8 cellular contexts compared by ENCODE assay signal in the genomic region with DNA sequence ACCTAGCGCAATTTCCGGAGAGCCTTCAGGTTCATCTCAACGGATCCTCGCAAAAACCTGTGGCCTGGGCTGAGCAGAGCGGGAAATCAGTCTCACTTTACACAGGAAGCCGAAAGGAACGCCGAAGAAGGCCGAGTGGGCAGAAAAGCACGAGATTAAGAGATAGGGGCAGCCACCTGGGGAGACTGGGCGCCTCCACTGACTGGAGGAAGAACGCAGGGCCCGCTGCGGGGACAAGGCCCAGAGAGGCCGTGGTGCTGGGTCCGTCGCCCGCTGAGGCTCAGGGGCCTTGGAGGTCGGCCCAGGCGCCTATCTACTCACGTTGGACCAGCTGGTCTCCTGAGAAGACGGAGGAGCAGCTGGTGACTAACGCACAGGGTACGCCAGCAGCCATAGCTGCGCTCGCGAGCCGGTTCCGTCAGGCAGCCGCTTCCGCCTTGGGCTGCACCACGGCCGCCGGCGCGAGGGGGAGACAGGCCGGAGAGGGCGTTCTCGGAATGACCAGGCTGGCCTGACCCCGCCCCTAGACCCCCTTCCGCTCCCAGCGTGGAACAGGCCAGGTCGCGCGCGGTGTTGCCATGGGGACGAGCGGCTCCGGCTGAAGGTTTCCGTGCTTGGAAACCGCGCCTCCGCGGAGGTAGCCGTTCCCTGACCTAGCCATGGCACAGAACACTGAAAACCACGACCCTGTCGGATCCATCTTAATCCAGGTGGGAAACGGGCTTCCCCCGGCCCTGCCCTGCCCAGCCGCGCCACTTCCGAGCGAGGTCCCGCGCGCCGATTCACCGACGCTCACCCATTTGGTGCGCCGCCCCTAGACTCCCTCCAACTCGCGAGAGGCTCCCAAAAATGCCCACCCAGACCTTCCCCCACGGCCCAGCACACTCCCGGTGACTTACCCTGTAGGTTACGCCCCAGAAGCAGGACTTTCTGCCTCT. TPM values are rescaled to one million over a fixed set of nuclear protein-coding genes. Genes with fewer than 3 reads are reported as not detected.
A peak's percentile ranks its signal among the peaks of the same experiment; 100 is the strongest.
DNase-seq lines count a peak whose midpoint lies in the region; ATAC-seq and TF ChIP-seq lines count a peak whose summit lies in the region.

A gene with protein sequence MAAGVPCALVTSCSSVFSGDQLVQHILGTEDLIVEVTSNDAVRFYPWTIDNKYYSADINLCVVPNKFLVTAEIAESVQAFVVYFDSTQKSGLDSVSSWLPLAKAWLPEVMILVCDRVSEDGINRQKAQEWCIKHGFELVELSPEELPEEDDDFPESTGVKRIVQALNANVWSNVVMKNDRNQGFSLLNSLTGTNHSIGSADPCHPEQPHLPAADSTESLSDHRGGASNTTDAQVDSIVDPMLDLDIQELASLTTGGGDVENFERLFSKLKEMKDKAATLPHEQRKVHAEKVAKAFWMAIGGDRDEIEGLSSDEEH (minus strand): TSS at position 424 of the 938 bp plus-strand sequence. CDS start 30 bp downstream, at position 394.
A gene (plus strand): TSS at position 549 of the 938 bp plus-strand sequence. CDS start 111 bp downstream, at position 660.

- no peaks in the 10 kb centered on the region for H3K36me3 ChIP-seq in liver (ENCODE audit: control insufficient read depth in 4 of 4, insufficient read depth in 3 of 4, low read depth in 1 of 4, low read length in 3 of 4)

- DNase-seq in CD1c-positive myeloid dendritic cell (ENCODE audit: extremely low spot score) (peak; percentile 98), NCI-H748 treated with DMSO at 0.1 percent for 48 hours (lab: John Stamatoyannopoulos, UW) (peak; percentile 83), dermis microvascular lymphatic vessel endothelial cell (ENCODE audit: low read depth in 2 of 2) (peak; percentile 86 to 97)
- DNase-seq in activated CD4-positive, alpha-beta T cell treated with anti-CD3 and anti-CD28 coated beads, Interleukin-2, amount 50 U/mL, for 48 hours, result peak; percentile 99
- DNase-seq in stimulated activated CD4-positive, alpha-beta T cell treated with anti-CD3 and anti-CD28 coated beads, Interleukin-4, amount 100 ng/mL, for 1 hour, result peak; percentile 95

- H3K27me3 ChIP-seq in liver (ENCODE audit: control insufficient read depth in 4 of 4, insufficient read depth in 4 of 4, low read length in 3 of 4), result no peaks in the 10 kb centered on the region

- peak within 1 kb of the TSS; percentile 79 to 100 (median 92) for H3K4me3 ChIP-seq in liver (ENCODE audit: low read depth in 1 of 3, low read length in 3 of 3)

- peaks cover under 1 to 22% (median 12%) of the 10 kb centered on the region in 4 donors for H3K4me1 ChIP-seq in liver (ENCODE audit: control insufficient read depth in 4 of 4, insufficient read depth in 4 of 4, low read length in 3 of 4)

- peak within 1 kb of the TSS; percentile 40 to 83 for H3K9ac ChIP-seq in liver (ENCODE audit: low read depth in 1 of 2, low read length in 2 of 2)

- H3K9me3 ChIP-seq in liver (ENCODE audit: control insufficient read depth in 4 of 4, low read length in 3 of 4), result no peaks in the 10 kb centered on the region

- ATAC-seq in GM19397 (IDR thresholded peaks at IDR 0.05; ENCODE audit: unreplicated experiment), result peak; percentile 94
- peak; percentile 83 for ATAC-seq in HG03565 (IDR thresholded peaks at IDR 0.05; ENCODE audit: unreplicated experiment)

- no peak for TF ChIP-seq CTCF in liver (IDR thresholded peaks at IDR 0.05; ENCODE audit: low read depth, low read length, missing input control)

- H3K27ac ChIP-seq in liver (ENCODE audit: low read depth in 1 of 2, low read length in 2 of 2), result peak within 1 kb of the TSS; percentile 49 to 55

- peak; percentile 31 to 58 for TF ChIP-seq RAD21 in liver (IDR thresholded peaks at IDR 0.05)

- under 1% methylated on average over 76 of the region's 76 CpGs for WGBS in liver

TF ChIP-seq in liver, 16 proteins besides CTCF, POLR2A, EP300 and RAD21:
- TF ChIP-seq RXRA (IDR thresholded peaks at IDR 0.05) (peak; percentile 18 to 44), FOXA2 (IDR thresholded peaks at IDR 0.05) (no peak), YY1 (IDR thresholded peaks at IDR 0.05) (peak; percentile 96), EGR1 (IDR thresholded peaks at IDR 0.05; ENCODE audit: low read depth in 2 of 2) (peak in 1 of 2 donors; percentile 63), HNF4G (IDR thresholded peaks at IDR 0.05) (no peak), JUND (IDR thresholded peaks at IDR 0.05) (no peak), SP1 (IDR thresholded peaks at IDR 0.05) (peak; percentile 95), NR2F2 (IDR thresholded peaks at IDR 0.05) (peak; percentile 51), GABPA (IDR thresholded peaks at IDR 0.05 in 1 of 2, conservative IDR thresholded peaks at IDR 0.05 in 1 of 2) (peak in 1 of 2 donors; percentile 90), FOXA1 (IDR thresholded peaks at IDR 0.05) (peak; percentile 7), HNF4A (conservative IDR thresholded peaks at IDR 0.05) (peak in 1 of 2 donors; percentile 33), TAF1 (conservative IDR thresholded peaks at IDR 0.05) (no peak)
- TF ChIP-seq, protein P1, sequence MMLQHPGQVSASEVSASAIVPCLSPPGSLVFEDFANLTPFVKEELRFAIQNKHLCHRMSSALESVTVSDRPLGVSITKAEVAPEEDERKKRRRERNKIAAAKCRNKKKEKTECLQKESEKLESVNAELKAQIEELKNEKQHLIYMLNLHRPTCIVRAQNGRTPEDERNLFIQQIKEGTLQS (IDR thresholded peaks at IDR 0.05), result no peak
- TF ChIP-seq, protein P2, sequence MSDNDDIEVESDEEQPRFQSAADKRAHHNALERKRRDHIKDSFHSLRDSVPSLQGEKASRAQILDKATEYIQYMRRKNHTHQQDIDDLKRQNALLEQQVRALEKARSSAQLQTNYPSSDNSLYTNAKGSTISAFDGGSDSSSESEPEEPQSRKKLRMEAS (IDR thresholded peaks at IDR 0.05), result no peak
- TF ChIP-seq, protein P3, sequence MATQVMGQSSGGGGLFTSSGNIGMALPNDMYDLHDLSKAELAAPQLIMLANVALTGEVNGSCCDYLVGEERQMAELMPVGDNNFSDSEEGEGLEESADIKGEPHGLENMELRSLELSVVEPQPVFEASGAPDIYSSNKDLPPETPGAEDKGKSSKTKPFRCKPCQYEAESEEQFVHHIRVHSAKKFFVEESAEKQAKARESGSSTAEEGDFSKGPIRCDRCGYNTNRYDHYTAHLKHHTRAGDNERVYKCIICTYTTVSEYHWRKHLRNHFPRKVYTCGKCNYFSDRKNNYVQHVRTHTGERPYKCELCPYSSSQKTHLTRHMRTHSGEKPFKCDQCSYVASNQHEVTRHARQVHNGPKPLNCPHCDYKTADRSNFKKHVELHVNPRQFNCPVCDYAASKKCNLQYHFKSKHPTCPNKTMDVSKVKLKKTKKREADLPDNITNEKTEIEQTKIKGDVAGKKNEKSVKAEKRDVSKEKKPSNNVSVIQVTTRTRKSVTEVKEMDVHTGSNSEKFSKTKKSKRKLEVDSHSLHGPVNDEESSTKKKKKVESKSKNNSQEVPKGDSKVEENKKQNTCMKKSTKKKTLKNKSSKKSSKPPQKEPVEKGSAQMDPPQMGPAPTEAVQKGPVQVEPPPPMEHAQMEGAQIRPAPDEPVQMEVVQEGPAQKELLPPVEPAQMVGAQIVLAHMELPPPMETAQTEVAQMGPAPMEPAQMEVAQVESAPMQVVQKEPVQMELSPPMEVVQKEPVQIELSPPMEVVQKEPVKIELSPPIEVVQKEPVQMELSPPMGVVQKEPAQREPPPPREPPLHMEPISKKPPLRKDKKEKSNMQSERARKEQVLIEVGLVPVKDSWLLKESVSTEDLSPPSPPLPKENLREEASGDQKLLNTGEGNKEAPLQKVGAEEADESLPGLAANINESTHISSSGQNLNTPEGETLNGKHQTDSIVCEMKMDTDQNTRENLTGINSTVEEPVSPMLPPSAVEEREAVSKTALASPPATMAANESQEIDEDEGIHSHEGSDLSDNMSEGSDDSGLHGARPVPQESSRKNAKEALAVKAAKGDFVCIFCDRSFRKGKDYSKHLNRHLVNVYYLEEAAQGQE (IDR thresholded peaks at IDR 0.05), result peak; percentile 30
- TF ChIP-seq, protein P4, sequence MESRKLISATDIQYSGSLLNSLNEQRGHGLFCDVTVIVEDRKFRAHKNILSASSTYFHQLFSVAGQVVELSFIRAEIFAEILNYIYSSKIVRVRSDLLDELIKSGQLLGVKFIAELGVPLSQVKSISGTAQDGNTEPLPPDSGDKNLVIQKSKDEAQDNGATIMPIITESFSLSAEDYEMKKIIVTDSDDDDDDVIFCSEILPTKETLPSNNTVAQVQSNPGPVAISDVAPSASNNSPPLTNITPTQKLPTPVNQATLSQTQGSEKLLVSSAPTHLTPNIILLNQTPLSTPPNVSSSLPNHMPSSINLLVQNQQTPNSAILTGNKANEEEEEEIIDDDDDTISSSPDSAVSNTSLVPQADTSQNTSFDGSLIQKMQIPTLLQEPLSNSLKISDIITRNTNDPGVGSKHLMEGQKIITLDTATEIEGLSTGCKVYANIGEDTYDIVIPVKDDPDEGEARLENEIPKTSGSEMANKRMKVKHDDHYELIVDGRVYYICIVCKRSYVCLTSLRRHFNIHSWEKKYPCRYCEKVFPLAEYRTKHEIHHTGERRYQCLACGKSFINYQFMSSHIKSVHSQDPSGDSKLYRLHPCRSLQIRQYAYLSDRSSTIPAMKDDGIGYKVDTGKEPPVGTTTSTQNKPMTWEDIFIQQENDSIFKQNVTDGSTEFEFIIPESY (IDR thresholded peaks at IDR 0.05), result no peak

RNA-seq across cellular contexts. Expression of the first gene that starts in this region (rescaled TPM):
- total RNA-seq in dermis microvascular lymphatic vessel endothelial cell, result 38.5 and 39.3 TPM in 2 replicates
- 10 to 100 TPM; 13.5 to 22.3 TPM for total RNA-seq in liver
- polyA plus RNA-seq in liver, result 10 to 100 TPM in 1 of 2 donors, 1 to 10 TPM in 1; 3.6 to 12.4 TPM

RNA-seq across cellular contexts. Expression of the second gene that starts in this region (rescaled TPM):
- total RNA-seq in dermis microvascular lymphatic vessel endothelial cell (1.0 and 1.1 TPM in 2 replicates), liver (1 to 10 TPM in 1 of 2 donors, under 1 TPM in 1; 0.65 to 1.6 TPM)
- 1 to 10 TPM in 1 of 2 donors, under 1 TPM in 1; 0.23 to 1.1 TPM for polyA plus RNA-seq in liver

Comparison
In these comparisons a context has a peak if more than half of its experiments do, and no peak if none do; other contexts are left out.
1. Peak in every context shown above with its lines: DNase-seq, ATAC-seq, H3K4me3 ChIP-seq and H3K27ac ChIP-seq.